ENCODE assay signal across 11 cellular contexts in the genomic region with DNA sequence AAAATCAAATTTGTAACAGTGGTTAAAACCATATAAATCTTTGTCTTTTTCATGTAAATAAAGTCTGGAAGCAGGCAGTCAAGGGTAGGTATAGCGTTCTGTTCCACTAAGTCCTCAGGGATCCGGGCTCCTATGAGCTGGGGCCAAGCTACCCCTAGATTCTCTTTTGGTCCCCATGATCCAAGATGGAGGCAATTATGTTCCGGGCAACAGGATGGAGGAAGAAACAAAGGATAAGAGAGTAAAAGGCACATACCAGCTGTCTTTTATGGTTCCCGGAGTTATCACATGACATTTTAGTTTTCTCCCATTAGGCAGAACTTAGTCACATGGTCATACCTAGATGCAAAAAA.
"Had no signal": no experiment of that assay in that cellular context is flagged by ENCODE, and none has a peak within 500 bp of the region (broad histone marks: within the 10 kb centered on the region; RNA-seq: fewer than 3 reads in every experiment).

No MANE protein-coding gene starts in this region.

- H3K4me1 ChIP-seq: HAP-1 had no signal

- H3K4me2 ChIP-seq: GM23338 had no signal

- H3K9ac ChIP-seq: GM23248 had no signal

- H2AFZ ChIP-seq: GM23248 had no signal

- ATAC-seq: HCT116 had no signal

- FAIRE-seq: H1, H54 had no signal

- H3K9me3 ChIP-seq: HAP-1 had no signal

- H3K36me3 ChIP-seq: HAP-1 had no signal

- H3K27ac ChIP-seq: GM23248 had no signal

- DNase-seq: GM23248, GOT3, H7, H9, HCEC 1CT, HFFc6 had no signal

- H3K4me3 ChIP-seq: GM23248, GM23338, HAP-1 had no signal
